In genomic region chr11:95282337-95282751, GRCh38 we compare ENCODE assay signal across 14 cellular contexts. TPM values are rescaled to one million over a fixed set of nuclear protein-coding genes. Genes with fewer than 3 reads are reported as not detected.
DNase-seq lines count a peak whose midpoint lies in the region; ATAC-seq and TF ChIP-seq lines count a peak whose summit lies in the region.
"Had no signal": no experiment of that assay in that cellular context is flagged by ENCODE, and none has a peak within 500 bp of the region (broad histone marks: within the 10 kb centered on the region; RNA-seq: fewer than 3 reads in every experiment).

No MANE protein-coding gene starts in this region.

- intact Hi-C loops in stomach (cut with DNase I; ENCODE audit: low total_unique reads): no loop called here

- TF ChIP-seq POLR2A in NB4 (IDR thresholded peaks at IDR 0.05; ENCODE audit: extremely low read depth, insufficient read length): no peak
- TF ChIP-seq POLR2A in stomach (IDR thresholded peaks at IDR 0.05): no peak

- TF ChIP-seq EP300 in stomach (IDR thresholded peaks at IDR 0.05): no peak

- H3K27me3 ChIP-seq in stomach: no peaks in the 10 kb centered on the region

- H3K27ac ChIP-seq in stomach: peak overlapping the region in 2 of 5 donors; percentile 32 to 39
- H3K27ac ChIP-seq: PC-9 had no signal

- H3K4me3 ChIP-seq in NB4 (ENCODE audit: low read depth, low read length) (no peak overlapping the region), stomach (no peak overlapping the region)
- H3K4me3 ChIP-seq: PC-9 had no signal

- no peak overlapping the region for H3K4me3 Mint-ChIP-seq in immature natural killer cell
- H3K4me3 Mint-ChIP-seq: CD4-positive, alpha-beta T cell had no signal

- no peak for ATAC-seq in HG03571 (IDR thresholded peaks at IDR 0.05; ENCODE audit: unreplicated experiment)

- H3K9me3 Mint-ChIP-seq in immature natural killer cell: no peaks in the 10 kb centered on the region
- H3K9me3 Mint-ChIP-seq: CD4-positive, alpha-beta T cell had no signal

- TF ChIP-seq CTCF in NB4 (IDR thresholded peaks at IDR 0.05; ENCODE audit: low read depth, low read length) (no peak), stomach (IDR thresholded peaks at IDR 0.05) (no peak)

- no peaks in the 10 kb centered on the region for H3K36me3 ChIP-seq in stomach

- 49 to 58% (median 50%) methylated on average over 4 of the region's 4 CpGs for WGBS in stomach, 5 donors

- peaks cover under 1 to 7% (median 5%) of the 10 kb centered on the region in 3 donors for H3K27me3 Mint-ChIP-seq in immature natural killer cell (ENCODE audit: low read depth in 3 of 3)
- H3K27me3 Mint-ChIP-seq: CD4-positive, alpha-beta T cell had no signal

- no peak overlapping the region for H3K27ac Mint-ChIP-seq in immature natural killer cell
- H3K27ac Mint-ChIP-seq: CD4-positive, alpha-beta T cell had no signal

- H3K4me1 ChIP-seq in stomach: peaks cover 0 to 26% (median 6%) of the 10 kb centered on the region in 4 donors

- H3K4me1 Mint-ChIP-seq in immature natural killer cell: no peaks in the 10 kb centered on the region

- no peaks in the 10 kb centered on the region for H3K9me3 ChIP-seq in stomach

- no peaks in the 10 kb centered on the region for H3K36me3 Mint-ChIP-seq in immature natural killer cell

- peak; percentile 95 for DNase-seq in DMS53 (lab: John Stamatoyannopoulos, UW)
- peak; percentile 65 for DNase-seq in NB4 (ENCODE audit: low read depth)
- DNase-seq in fibroblast of gingiva (ENCODE audit: low read depth): peak; percentile 91
- DNase-seq in mucosa of gallbladder (ENCODE audit: low spot score): peak; percentile 73
- no peak for DNase-seq in T-helper 9 cell
- no peak for DNase-seq in stomach
- DNase-seq in immature natural killer cell: no peak
- DNase-seq: activated naive CD4-positive, alpha-beta T cell treated with anti-CD3 and anti-CD28 coated beads, Interleukin-2, amount 50 U/mL, for 16 hours; CD4-positive, alpha-beta T cell; cerebellar nuclear complex; mammary epithelial cell; NCI-H187 treated with DMSO at 0.1 percent for 48 hours; PC-9 had no signal

RNA-seq across cellular contexts. Expression of gene SESN3, which starts 51.3 kb away (rescaled TPM):
- total RNA-seq in mucosa of gallbladder: 46.9 TPM
- 10 to 100 TPM in 3 of 5 donors, 1 to 10 TPM in 2; 5.5 to 43.7 (median 12.1) TPM for total RNA-seq in stomach
- polyA plus RNA-seq in stomach: 1 to 10 TPM; 2.7 to 4.7 (median 3.8) TPM
- under 1 TPM; 0.29 to 0.45 (median 0.33) TPM for polyA plus RNA-seq in immature natural killer cell

Comparison
In these comparisons a context has a peak if more than half of its experiments do, and no peak if none do; other contexts are left out.
1. DNase-seq: peak in DMS53 (single experiment), NB4 (single experiment), fibroblast of gingiva (single experiment) and mucosa of gallbladder (single experiment); none in T-helper 9 cell (single experiment), stomach (single experiment) and immature natural killer cell (0 of 3).